In the genomic region with DNA sequence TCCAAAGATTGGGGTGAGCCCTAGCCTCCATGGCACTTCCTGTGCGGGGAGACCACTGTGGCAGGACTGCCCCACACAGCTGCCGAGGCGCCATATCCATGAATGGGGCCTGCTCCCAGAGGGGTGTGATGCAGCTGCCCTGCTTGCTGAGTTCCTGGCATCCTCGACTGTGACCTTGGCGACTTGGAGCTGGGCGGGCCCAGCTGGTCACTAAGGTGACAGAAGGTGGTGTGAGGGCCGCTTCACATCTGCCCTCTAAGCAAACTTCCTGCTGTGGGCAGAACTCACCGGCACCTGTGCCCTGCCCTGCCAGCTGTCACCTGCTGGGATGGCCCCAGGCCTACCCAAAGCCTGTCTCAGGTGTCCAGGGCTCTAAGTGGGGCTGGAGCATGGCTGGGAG, we compare ENCODE assay signal across 1 cellular context.
TF ChIP-seq lines count a peak whose summit lies in the region.

No MANE protein-coding gene starts in this region.

TF ChIP-seq in H1, 55 proteins besides CTCF, POLR2A, EP300 and RAD21:
- no peak for TF ChIP-seq USF2 (IDR thresholded peaks at IDR 0.05; ENCODE audit: low read length)
- no peak for TF ChIP-seq ASH2L (IDR thresholded peaks at IDR 0.05; ENCODE audit: low read length)
- no peak for TF ChIP-seq NANOG (IDR thresholded peaks at IDR 0.05; ENCODE audit: insufficient read depth, low read depth, low read length, poor library complexity, severe bottlenecking)
- TF ChIP-seq CHD2 (IDR thresholded peaks at IDR 0.05; ENCODE audit: low read length), result no peak
- no peak for TF ChIP-seq CTBP2 (IDR thresholded peaks at IDR 0.05; ENCODE audit: borderline replicate concordance, insufficient read depth, insufficient read length, low read length)
- TF ChIP-seq, protein P1, sequence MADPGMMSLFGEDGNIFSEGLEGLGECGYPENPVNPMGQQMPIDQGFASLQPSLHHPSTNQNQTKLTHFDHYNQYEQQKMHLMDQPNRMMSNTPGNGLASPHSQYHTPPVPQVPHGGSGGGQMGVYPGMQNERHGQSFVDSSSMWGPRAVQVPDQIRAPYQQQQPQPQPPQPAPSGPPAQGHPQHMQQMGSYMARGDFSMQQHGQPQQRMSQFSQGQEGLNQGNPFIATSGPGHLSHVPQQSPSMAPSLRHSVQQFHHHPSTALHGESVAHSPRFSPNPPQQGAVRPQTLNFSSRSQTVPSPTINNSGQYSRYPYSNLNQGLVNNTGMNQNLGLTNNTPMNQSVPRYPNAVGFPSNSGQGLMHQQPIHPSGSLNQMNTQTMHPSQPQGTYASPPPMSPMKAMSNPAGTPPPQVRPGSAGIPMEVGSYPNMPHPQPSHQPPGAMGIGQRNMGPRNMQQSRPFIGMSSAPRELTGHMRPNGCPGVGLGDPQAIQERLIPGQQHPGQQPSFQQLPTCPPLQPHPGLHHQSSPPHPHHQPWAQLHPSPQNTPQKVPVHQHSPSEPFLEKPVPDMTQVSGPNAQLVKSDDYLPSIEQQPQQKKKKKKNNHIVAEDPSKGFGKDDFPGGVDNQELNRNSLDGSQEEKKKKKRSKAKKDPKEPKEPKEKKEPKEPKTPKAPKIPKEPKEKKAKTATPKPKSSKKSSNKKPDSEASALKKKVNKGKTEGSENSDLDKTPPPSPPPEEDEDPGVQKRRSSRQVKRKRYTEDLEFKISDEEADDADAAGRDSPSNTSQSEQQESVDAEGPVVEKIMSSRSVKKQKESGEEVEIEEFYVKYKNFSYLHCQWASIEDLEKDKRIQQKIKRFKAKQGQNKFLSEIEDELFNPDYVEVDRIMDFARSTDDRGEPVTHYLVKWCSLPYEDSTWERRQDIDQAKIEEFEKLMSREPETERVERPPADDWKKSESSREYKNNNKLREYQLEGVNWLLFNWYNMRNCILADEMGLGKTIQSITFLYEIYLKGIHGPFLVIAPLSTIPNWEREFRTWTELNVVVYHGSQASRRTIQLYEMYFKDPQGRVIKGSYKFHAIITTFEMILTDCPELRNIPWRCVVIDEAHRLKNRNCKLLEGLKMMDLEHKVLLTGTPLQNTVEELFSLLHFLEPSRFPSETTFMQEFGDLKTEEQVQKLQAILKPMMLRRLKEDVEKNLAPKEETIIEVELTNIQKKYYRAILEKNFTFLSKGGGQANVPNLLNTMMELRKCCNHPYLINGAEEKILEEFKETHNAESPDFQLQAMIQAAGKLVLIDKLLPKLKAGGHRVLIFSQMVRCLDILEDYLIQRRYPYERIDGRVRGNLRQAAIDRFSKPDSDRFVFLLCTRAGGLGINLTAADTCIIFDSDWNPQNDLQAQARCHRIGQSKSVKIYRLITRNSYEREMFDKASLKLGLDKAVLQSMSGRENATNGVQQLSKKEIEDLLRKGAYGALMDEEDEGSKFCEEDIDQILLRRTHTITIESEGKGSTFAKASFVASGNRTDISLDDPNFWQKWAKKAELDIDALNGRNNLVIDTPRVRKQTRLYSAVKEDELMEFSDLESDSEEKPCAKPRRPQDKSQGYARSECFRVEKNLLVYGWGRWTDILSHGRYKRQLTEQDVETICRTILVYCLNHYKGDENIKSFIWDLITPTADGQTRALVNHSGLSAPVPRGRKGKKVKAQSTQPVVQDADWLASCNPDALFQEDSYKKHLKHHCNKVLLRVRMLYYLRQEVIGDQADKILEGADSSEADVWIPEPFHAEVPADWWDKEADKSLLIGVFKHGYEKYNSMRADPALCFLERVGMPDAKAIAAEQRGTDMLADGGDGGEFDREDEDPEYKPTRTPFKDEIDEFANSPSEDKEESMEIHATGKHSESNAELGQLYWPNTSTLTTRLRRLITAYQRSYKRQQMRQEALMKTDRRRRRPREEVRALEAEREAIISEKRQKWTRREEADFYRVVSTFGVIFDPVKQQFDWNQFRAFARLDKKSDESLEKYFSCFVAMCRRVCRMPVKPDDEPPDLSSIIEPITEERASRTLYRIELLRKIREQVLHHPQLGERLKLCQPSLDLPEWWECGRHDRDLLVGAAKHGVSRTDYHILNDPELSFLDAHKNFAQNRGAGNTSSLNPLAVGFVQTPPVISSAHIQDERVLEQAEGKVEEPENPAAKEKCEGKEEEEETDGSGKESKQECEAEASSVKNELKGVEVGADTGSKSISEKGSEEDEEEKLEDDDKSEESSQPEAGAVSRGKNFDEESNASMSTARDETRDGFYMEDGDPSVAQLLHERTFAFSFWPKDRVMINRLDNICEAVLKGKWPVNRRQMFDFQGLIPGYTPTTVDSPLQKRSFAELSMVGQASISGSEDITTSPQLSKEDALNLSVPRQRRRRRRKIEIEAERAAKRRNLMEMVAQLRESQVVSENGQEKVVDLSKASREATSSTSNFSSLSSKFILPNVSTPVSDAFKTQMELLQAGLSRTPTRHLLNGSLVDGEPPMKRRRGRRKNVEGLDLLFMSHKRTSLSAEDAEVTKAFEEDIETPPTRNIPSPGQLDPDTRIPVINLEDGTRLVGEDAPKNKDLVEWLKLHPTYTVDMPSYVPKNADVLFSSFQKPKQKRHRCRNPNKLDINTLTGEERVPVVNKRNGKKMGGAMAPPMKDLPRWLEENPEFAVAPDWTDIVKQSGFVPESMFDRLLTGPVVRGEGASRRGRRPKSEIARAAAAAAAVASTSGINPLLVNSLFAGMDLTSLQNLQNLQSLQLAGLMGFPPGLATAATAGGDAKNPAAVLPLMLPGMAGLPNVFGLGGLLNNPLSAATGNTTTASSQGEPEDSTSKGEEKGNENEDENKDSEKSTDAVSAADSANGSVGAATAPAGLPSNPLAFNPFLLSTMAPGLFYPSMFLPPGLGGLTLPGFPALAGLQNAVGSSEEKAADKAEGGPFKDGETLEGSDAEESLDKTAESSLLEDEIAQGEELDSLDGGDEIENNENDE (IDR thresholded peaks at IDR 0.05; ENCODE audit: insufficient replicate concordance, low read length), result no peak
- TF ChIP-seq MAFK (IDR thresholded peaks at IDR 0.05; ENCODE audit: low read depth, low read length), result no peak
